In genomic region chr4:168516841-168517240, GRCh38 we compare ENCODE assay signal across 19 cellular contexts. TPM values are rescaled to one million over a fixed set of nuclear protein-coding genes. Genes with fewer than 3 reads are reported as not detected.
DNase-seq lines count a peak whose midpoint lies in the region; ATAC-seq, FAIRE-seq and TF ChIP-seq lines count a peak whose summit lies in the region.
"Had no signal": no experiment of that assay in that cellular context is flagged by ENCODE, and none has a peak within 500 bp of the region (broad histone marks: within the 10 kb centered on the region; RNA-seq: fewer than 3 reads in every experiment).

No MANE protein-coding gene starts in this region.

- TF ChIP-seq EP300 in HepG2 (IDR thresholded peaks at IDR 0.05; ENCODE audit: low read depth in 2 of 2, low read length in 2 of 2) (no peak), HepG2 (CRISPR knock-in tag; IDR thresholded peaks at IDR 0.05; ENCODE audit: borderline replicate concordance) (no peak)

- H4K20me1 ChIP-seq in HepG2 (ENCODE audit: insufficient read depth, low read length), result no peaks in the 10 kb centered on the region

- H3K9ac ChIP-seq in HepG2 (ENCODE audit: insufficient read depth, low read depth, low read length), result no peak overlapping the region

- DNase-seq in right lobe of liver (peak in 1 of 3 donors; percentile 58), HepG2 (ENCODE audit: low spot score) (no peak), RPMI7951 (ENCODE audit: low read depth) (peak; percentile 56), kidney tubule cell (ENCODE audit: low spot score) (peak; percentile 57), Ammon's horn (ENCODE audit: low spot score) (no peak), OCI-M2 (lab: John Stamatoyannopoulos, UW; ENCODE audit: unreplicated experiment) (no peak)
- DNase-seq: CD4-positive, alpha-beta memory T cell; DND-41; GDM1; KBM-7; NCI-H146; NCI-H2081 treated with DMSO at 0.1 percent for 48 hours; NCI-H526; OCI-M1 had no signal

- H3K9me3 ChIP-seq in right lobe of liver, result no peaks in the 10 kb centered on the region
- no peaks in the 10 kb centered on the region for H3K9me3 ChIP-seq in HepG2 (ENCODE audit: low read length)
- H3K9me3 ChIP-seq: SJSA1 had no signal

- H3K27me3 ChIP-seq in right lobe of liver (no peaks in the 10 kb centered on the region), HepG2 (ENCODE audit: control insufficient read depth in 1 of 2, insufficient read depth in 2 of 2, low read length in 2 of 2) (no peaks in the 10 kb centered on the region)
- H3K27me3 ChIP-seq: SJSA1 had no signal

- H3K27ac ChIP-seq in right lobe of liver, result no peak overlapping the region
- H3K27ac ChIP-seq in HepG2 (ENCODE audit: extremely low read length, insufficient read depth, low read length), result no peak overlapping the region
- H3K27ac ChIP-seq: RWPE1, SJSA1 had no signal

- POLR2A ChIA-PET in HepG2 (lab: Yijun Ruan, JAX), result no interaction called here

- no peaks in the 10 kb centered on the region for H3K4me1 ChIP-seq in right lobe of liver
- H3K4me1 ChIP-seq in HepG2 (ENCODE audit: insufficient read depth, low read length), result no peaks in the 10 kb centered on the region

- H3K79me2 ChIP-seq in HepG2 (ENCODE audit: insufficient read depth, low read length), result no peaks in the 10 kb centered on the region

- intact Hi-C loops in right lobe of liver (cut with DNase I), result no loop called here
- intact Hi-C loops in HepG2 (cut with micrococcal nuclease; ENCODE audit: unreplicated experiment), result no loop called here

- FAIRE-seq in HepG2 (lab: Jason Lieb, UNC), result no peak
- FAIRE-seq: D721Med, GM12878 had no signal

- TF ChIP-seq CTCF in right lobe of liver (IDR thresholded peaks at IDR 0.05) (no peak), HepG2 (CRISPR knock-in tag; IDR thresholded peaks at IDR 0.05) (no peak)

- BruUV-seq in HepG2 (replicated peaks; lab: Mats Ljungman, UMichigan), result no TSS peak

- no peak for TF ChIP-seq POLR2A in right lobe of liver (IDR thresholded peaks at IDR 0.05)
- TF ChIP-seq POLR2A in HepG2 (IDR thresholded peaks at IDR 0.05; ENCODE audit: insufficient read depth in 1 of 2, low read depth in 2 of 2, low read length in 2 of 2), result no peak

- CTCF ChIA-PET in HepG2 (lab: Yijun Ruan, JAX; ENCODE audit: low intra/inter-chr PET ratio, low total read pairs), result no interaction called here

- H3K4me2 ChIP-seq in HepG2 (ENCODE audit: low read depth, low read length), result no peak overlapping the region

- H3K4me3 ChIP-seq in right lobe of liver (no peak overlapping the region), HepG2 (replicated peaks in 1 of 3; ENCODE audit: insufficient read depth in 1 of 3, low read depth in 2 of 3, low read length in 3 of 3) (no peak overlapping the region)
- H3K4me3 ChIP-seq: GM12878, SJSA1 had no signal

- 55% methylated on average over 2 of the region's 2 CpGs for WGBS in right lobe of liver (ENCODE audit: insufficient coverage, low coverage, low lambda C conversion rate, missing lambda C conversion rate)
- 52% methylated on average over 2 of the region's 2 CpGs for WGBS in HepG2 (ENCODE audit: low lambda C conversion rate)

- H3K36me3 ChIP-seq in right lobe of liver (no peaks in the 10 kb centered on the region), HepG2 (replicated peaks in 1 of 2; ENCODE audit: control insufficient read depth in 1 of 2, insufficient read depth in 2 of 2, low read length in 2 of 2) (no peaks in the 10 kb centered on the region)
- H3K36me3 ChIP-seq: SJSA1 had no signal

- in situ Hi-C loops in HepG2 (cut with HindIII; ENCODE audit: extremely low pct_ligation_motif_present, low pct_unique_long_range_greater_than_20kb), result no loop called here

- H2AFZ ChIP-seq in HepG2 (ENCODE audit: low read length), result no peak overlapping the region

- no peak for TF ChIP-seq RAD21 in HepG2 (CRISPR knock-in tag; IDR thresholded peaks at IDR 0.05)

- peak in 3 of 4 donors; percentile 40 to 54 (median 47) for ATAC-seq in right lobe of liver
- ATAC-seq in HepG2, result no peak
- no peak for ATAC-seq in HG03520 (IDR thresholded peaks at IDR 0.05; ENCODE audit: unreplicated experiment)
- ATAC-seq: GM12878 had no signal

TF ChIP-seq in HepG2, 621 proteins besides CTCF, POLR2A, EP300 and RAD21 (continues in another document):
- TF ChIP-seq ERF (CRISPR knock-in tag; IDR thresholded peaks at IDR 0.05), result no peak
- TF ChIP-seq THAP7 (CRISPR knock-in tag; IDR thresholded peaks at IDR 0.05), result no peak
- no peak for TF ChIP-seq TGIF2 (CRISPR knock-in tag; IDR thresholded peaks at IDR 0.05)
- TF ChIP-seq ZNF414 (CRISPR knock-in tag; IDR thresholded peaks at IDR 0.05), result no peak
- TF ChIP-seq ZNF557 (CRISPR knock-in tag; IDR thresholded peaks at IDR 0.05), result no peak
- TF ChIP-seq ZNF670 (CRISPR knock-in tag; IDR thresholded peaks at IDR 0.05; ENCODE audit: borderline replicate concordance), result no peak
- TF ChIP-seq ZNF7 (CRISPR knock-in tag; IDR thresholded peaks at IDR 0.05), result no peak

RNA-seq across cellular contexts. Expression of gene PALLD, which starts 20.0 kb away (rescaled TPM):
- total RNA-seq in right lobe of liver, result 10 to 100 TPM in 5 of 6 experiments, 1 to 10 TPM in 1; 7.7 to 81.6 (median 24.8) TPM
- 1.5 and 4.8 TPM in 2 replicates for total RNA-seq in HepG2 (2016; rRNA removed; fragmentation: Illumina TruSeq; extraction: Trizol)
- 2.7 and 2.8 TPM in 2 replicates for total RNA-seq in HepG2 (2016; cell fraction: cytosol; rRNA removed; fragmentation: Illumina TruSeq; extraction: Trizol; ENCODE audit: low read depth)
- 1.7 and 3.4 TPM in 2 replicates for total RNA-seq in HepG2 (2016; cell fraction: insoluble cytoplasmic fraction; rRNA removed; fragmentation: Illumina TruSeq; extraction: Trizol)
- 2.3 and 3.5 TPM in 2 replicates for total RNA-seq in HepG2 (2016; cell fraction: membrane; rRNA removed; fragmentation: Illumina TruSeq; extraction: Trizol)
- 2.8 and 3.1 TPM in 2 replicates for total RNA-seq in HepG2 (2016; cell fraction: nucleus; rRNA removed; fragmentation: Illumina TruSeq; extraction: Trizol)
- polyA plus RNA-seq in HepG2 (2011; rRNA removed), result 0.50 and 0.59 TPM in 2 replicates
- 0.25 and 0.54 TPM in 2 replicates for polyA plus RNA-seq in HepG2 (2011; cell fraction: cytosol; rRNA removed)
- polyA plus RNA-seq in HepG2 (2011; cell fraction: nucleus; rRNA removed), result 0.80 and 1.2 TPM in 2 replicates
- polyA plus RNA-seq in HepG2 (2012), result 0.48 and 2.4 TPM in 2 replicates
- polyA plus RNA-seq in HepG2 (2016; cell fraction: cytosol; fragmentation: Illumina TruSeq; extraction: Trizol; ENCODE audit: low read depth), result 0.29 and 0.44 TPM in 2 replicates
- 3.7 and 4.3 TPM in 2 replicates for polyA plus RNA-seq in HepG2 (2016; cell fraction: insoluble cytoplasmic fraction; fragmentation: Illumina TruSeq; extraction: Trizol; ENCODE audit: low read depth)
- 1.4 and 2.0 TPM in 2 replicates for polyA plus RNA-seq in HepG2 (2016; cell fraction: membrane; fragmentation: Illumina TruSeq; extraction: Trizol; ENCODE audit: low read depth)
- polyA plus RNA-seq in HepG2 (2016; cell fraction: nucleus; fragmentation: Illumina TruSeq; extraction: Trizol; ENCODE audit: insufficient read depth, low read depth), result 2.3 and 2.9 TPM in 2 replicates
- polyA minus RNA-seq in HepG2 (2011; rRNA and poly(A)+ RNA removed; ENCODE audit: low replicate concordance), result 1.6 and 66.7 TPM in 2 replicates
- 0.97 and 3.5 TPM in 2 replicates for polyA minus RNA-seq in HepG2 (2011; cell fraction: cytosol; rRNA and poly(A)+ RNA removed)
- 2.2 and 2.4 TPM in 2 replicates for polyA minus RNA-seq in HepG2 (2011; cell fraction: nucleus; rRNA and poly(A)+ RNA removed)
- total RNA-seq in RPMI7951 (2014; rRNA removed; shearing (Covaris generic)), result 40.0 and 44.5 TPM in 2 replicates

RNA-seq across cellular contexts. Expression of gene DDX60L, which starts 36.5 kb away (rescaled TPM):
- 10 to 100 TPM in 3 of 6 experiments, 1 to 10 TPM in 3; 6.6 to 16.6 (median 10.4) TPM for total RNA-seq in right lobe of liver
- total RNA-seq in HepG2 (2016; rRNA removed; fragmentation: Illumina TruSeq; extraction: Trizol), result 0.22 and 0.24 TPM in 2 replicates
- total RNA-seq in HepG2 (2016; cell fraction: cytosol; rRNA removed; fragmentation: Illumina TruSeq; extraction: Trizol; ENCODE audit: low read depth), result 0.10 and 0.18 TPM in 2 replicates
- total RNA-seq in HepG2 (2016; cell fraction: insoluble cytoplasmic fraction; rRNA removed; fragmentation: Illumina TruSeq; extraction: Trizol), result 0.15 and 0.36 TPM in 2 replicates
- 0.03 and 0.12 TPM in 2 replicates for total RNA-seq in HepG2 (2016; cell fraction: membrane; rRNA removed; fragmentation: Illumina TruSeq; extraction: Trizol)
- 0.53 and 1.1 TPM in 2 replicates for total RNA-seq in HepG2 (2016; cell fraction: nucleus; rRNA removed; fragmentation: Illumina TruSeq; extraction: Trizol)
- polyA plus RNA-seq in HepG2 (2011; rRNA removed), result 0.26 and 0.34 TPM in 2 replicates
- 0.11 and 0.36 TPM in 2 replicates for polyA plus RNA-seq in HepG2 (2011; cell fraction: cytosol; rRNA removed)
- polyA plus RNA-seq in HepG2 (2011; cell fraction: nucleus; rRNA removed), result 0.31 and 0.45 TPM in 2 replicates
- 0.12 and 0.53 TPM in 2 replicates for polyA plus RNA-seq in HepG2 (2012)
- polyA plus RNA-seq in HepG2 (2016; cell fraction: cytosol; fragmentation: Illumina TruSeq; extraction: Trizol; ENCODE audit: low read depth), result 0.29 TPM in 1 of 2 replicates, not detected in the other
- polyA plus RNA-seq in HepG2 (2016; cell fraction: insoluble cytoplasmic fraction; fragmentation: Illumina TruSeq; extraction: Trizol; ENCODE audit: low read depth), result 0.27 and 0.58 TPM in 2 replicates
- polyA plus RNA-seq in HepG2 (2016; cell fraction: membrane; fragmentation: Illumina TruSeq; extraction: Trizol; ENCODE audit: low read depth), result 0.41 TPM in 1 of 2 replicates, not detected in the other
- 0.78 and 0.79 TPM in 2 replicates for polyA plus RNA-seq in HepG2 (2016; cell fraction: nucleus; fragmentation: Illumina TruSeq; extraction: Trizol; ENCODE audit: insufficient read depth, low read depth)
- 0.18 and 11.9 TPM in 2 replicates for polyA minus RNA-seq in HepG2 (2011; rRNA and poly(A)+ RNA removed; ENCODE audit: low replicate concordance)
- polyA minus RNA-seq in HepG2 (2011; cell fraction: cytosol; rRNA and poly(A)+ RNA removed), result 0.20 TPM in 1 of 2 replicates, not detected in the other
- 0.77 and 0.99 TPM in 2 replicates for polyA minus RNA-seq in HepG2 (2011; cell fraction: nucleus; rRNA and poly(A)+ RNA removed)
- 11.5 and 11.8 TPM in 2 replicates for total RNA-seq in RPMI7951 (2014; rRNA removed; shearing (Covaris generic))

Comparison
In these comparisons a context has a peak if more than half of its experiments do, and no peak if none do; other contexts are left out.
1. ATAC-seq: peak in right lobe of liver (3 of 4); none in HepG2 (single experiment) and HG03520 (single experiment).
2. DNase-seq: peak in RPMI7951 (single experiment) and kidney tubule cell (single experiment); none in HepG2 (single experiment), Ammon's horn (single experiment) and OCI-M2 (single experiment).